Comparison of ENCODE assay signal across 17 cellular contexts in the genomic region with DNA sequence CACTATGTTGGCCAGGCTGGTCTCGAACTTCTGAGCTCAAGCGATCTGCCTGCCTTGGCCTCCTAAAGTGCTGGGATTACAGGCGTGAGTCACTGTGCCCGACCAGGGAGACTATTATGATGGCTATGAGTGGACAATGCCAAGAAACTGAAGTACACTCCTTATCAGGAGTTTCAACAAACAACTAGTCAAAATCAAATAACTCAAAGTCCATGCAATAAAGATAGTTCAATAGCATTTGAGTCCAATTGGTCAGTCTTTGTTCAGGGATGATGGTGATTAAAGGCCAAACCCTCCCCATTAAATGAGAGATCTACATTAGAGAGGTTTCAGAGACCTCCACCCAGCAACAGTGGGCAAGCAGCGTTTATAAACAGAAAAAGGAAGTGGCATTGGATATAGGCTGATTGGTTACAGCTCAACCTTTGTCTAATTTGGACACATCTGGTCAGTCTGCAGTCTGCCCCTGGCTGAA. TPM values are rescaled to one million over a fixed set of nuclear protein-coding genes. Genes with fewer than 3 reads are reported as not detected.
DNase-seq lines count a peak whose midpoint lies in the region; ATAC-seq, FAIRE-seq and TF ChIP-seq lines count a peak whose summit lies in the region.
"Had no signal": no experiment of that assay in that cellular context is flagged by ENCODE, and none has a peak within 500 bp of the region (broad histone marks: within the 10 kb centered on the region; RNA-seq: fewer than 3 reads in every experiment).

No MANE protein-coding gene starts in this region.

- no peak overlapping the region for H3K18ac ChIP-seq in mesenchymal stem cell (ENCODE audit: low read depth in 1 of 2, low read length in 2 of 2)

- 86% methylated on average over 3 of the region's 5 CpGs for WGBS in mesenchymal stem cell
- WGBS in suprapubic skin: 89% methylated on average over 5 of the region's 5 CpGs

- DNase-seq in MG63 (peak; percentile 23), mesenchymal stem cell (peak; percentile 6), upper lobe of right lung (peak; percentile 4), frontal cortex (ENCODE audit: low spot score in 2 of 2) (no peak), suprapubic skin (ENCODE audit: low spot score in 2 of 2) (no peak)
- DNase-seq in activated T-cell treated with anti-CD3 and anti-CD28 coated beads, Interleukin-2, amount 50 U/mL, for 24 hours: no peak
- DNase-seq: AML-193, DMS53, HCEC 1CT, KBM-7, NCI-H1105, NCI-H187 treated with DMSO at 0.1 percent for 48 hours had no signal

- H3K36me3 Mint-ChIP-seq in activated T-cell treated with anti-CD3 and anti-CD28 coated beads, Interleukin-2, amount 50 U/mL, for 24 hours (ENCODE audit: low read depth): no peaks in the 10 kb centered on the region

- no peak for TF ChIP-seq EP300 in suprapubic skin (IDR thresholded peaks at IDR 0.05)

- no peak overlapping the region for H4K8ac ChIP-seq in mesenchymal stem cell (ENCODE audit: low read length)

- no peak overlapping the region for H4K91ac ChIP-seq in mesenchymal stem cell (ENCODE audit: low read length)

- FAIRE-seq in colon (lab: Jason Lieb, UNC) (peak; percentile 91), frontal cortex (lab: Jason Lieb, UNC) (no peak)
- FAIRE-seq: GM18507 had no signal

- H2AFZ ChIP-seq in mesenchymal stem cell (ENCODE audit: low read depth, low read length): no peak overlapping the region

- no peak overlapping the region for H3K4ac ChIP-seq in mesenchymal stem cell (ENCODE audit: low read depth in 1 of 2, low read length in 2 of 2)

- H3K79me1 ChIP-seq in mesenchymal stem cell (replicated peaks; ENCODE audit: low read length, poor library complexity, severe bottlenecking): no peaks in the 10 kb centered on the region

- H3K27me3 Mint-ChIP-seq in activated T-cell treated with anti-CD3 and anti-CD28 coated beads, Interleukin-2, amount 50 U/mL, for 24 hours: no peaks in the 10 kb centered on the region

- H3K36me3 ChIP-seq in MG63 (no peaks in the 10 kb centered on the region), mesenchymal stem cell (ENCODE audit: control insufficient read depth in 1 of 2, insufficient read depth in 2 of 2, low read depth in 1 of 2, low read length in 2 of 2) (no peaks in the 10 kb centered on the region), upper lobe of right lung (no peaks in the 10 kb centered on the region), suprapubic skin (no peaks in the 10 kb centered on the region)

- no peak overlapping the region for H3K4me3 Mint-ChIP-seq in activated T-cell treated with anti-CD3 and anti-CD28 coated beads, Interleukin-2, amount 50 U/mL, for 24 hours

- H2BK5ac ChIP-seq in mesenchymal stem cell (ENCODE audit: low read depth, low read length, poor library complexity, severe bottlenecking): no peak overlapping the region

- H3K9me3 ChIP-seq in MG63 (no peaks in the 10 kb centered on the region), mesenchymal stem cell (ENCODE audit: control insufficient read depth, low read length) (no peaks in the 10 kb centered on the region), upper lobe of right lung (no peaks in the 10 kb centered on the region), suprapubic skin (no peaks in the 10 kb centered on the region)

- intact Hi-C loops in upper lobe of right lung (cut with DNase I): no loop called here

- no peaks in the 10 kb centered on the region for H3K27me3 ChIP-seq in MG63
- peaks cover 14 to 15% of the 10 kb centered on the region in 2 experiments for H3K27me3 ChIP-seq in mesenchymal stem cell (ENCODE audit: control insufficient read depth in 1 of 2, insufficient read depth in 1 of 2, low read length in 2 of 2)
- no peaks in the 10 kb centered on the region for H3K27me3 ChIP-seq in upper lobe of right lung
- H3K27me3 ChIP-seq in suprapubic skin: no peaks in the 10 kb centered on the region

- H3K9me3 Mint-ChIP-seq in activated T-cell treated with anti-CD3 and anti-CD28 coated beads, Interleukin-2, amount 50 U/mL, for 24 hours: no peaks in the 10 kb centered on the region

- H3K4me1 Mint-ChIP-seq in activated T-cell treated with anti-CD3 and anti-CD28 coated beads, Interleukin-2, amount 50 U/mL, for 24 hours (ENCODE audit: low read depth): no peaks in the 10 kb centered on the region

- H3K4me3 ChIP-seq in MG63 (no peak overlapping the region), mesenchymal stem cell (ENCODE audit: insufficient read depth in 1 of 2, low read depth in 1 of 2, low read length in 2 of 2) (no peak overlapping the region), upper lobe of right lung (no peak overlapping the region), suprapubic skin (no peak overlapping the region)

- TF ChIP-seq CTCF in upper lobe of right lung (IDR thresholded peaks at IDR 0.05) (no peak), suprapubic skin (IDR thresholded peaks at IDR 0.05) (no peak)

- H2BK120ac ChIP-seq in mesenchymal stem cell (ENCODE audit: low read depth, low read length): no peak overlapping the region

- H2BK12ac ChIP-seq in mesenchymal stem cell (ENCODE audit: low read length in 2 of 2): no peak overlapping the region

- H3K14ac ChIP-seq in mesenchymal stem cell (ENCODE audit: low read length in 2 of 2): no peak overlapping the region

- no peak overlapping the region for H3K27ac Mint-ChIP-seq in activated T-cell treated with anti-CD3 and anti-CD28 coated beads, Interleukin-2, amount 50 U/mL, for 24 hours

- H3K4me1 ChIP-seq in mesenchymal stem cell (ENCODE audit: control insufficient read depth, insufficient read depth, low read depth, low read length) (peaks cover 2% of the 10 kb centered on the region), upper lobe of right lung (no peaks in the 10 kb centered on the region), suprapubic skin (no peaks in the 10 kb centered on the region)

- H3K9ac ChIP-seq in mesenchymal stem cell (ENCODE audit: low read length): no peak overlapping the region

- H2BK15ac ChIP-seq in mesenchymal stem cell (ENCODE audit: low read depth, poor library complexity, severe bottlenecking): no peak overlapping the region

- H3K23ac ChIP-seq in mesenchymal stem cell (ENCODE audit: low read length in 2 of 2): no peak overlapping the region

- H3K27ac ChIP-seq in mesenchymal stem cell (ENCODE audit: low read length, poor library complexity, severe bottlenecking) (no peak overlapping the region), upper lobe of right lung (no peak overlapping the region), suprapubic skin (no peak overlapping the region)
- H3K27ac ChIP-seq: RWPE1 had no signal

- ATAC-seq in upper lobe of right lung: no peak

- H2AK5ac ChIP-seq in mesenchymal stem cell (ENCODE audit: low read length, severe bottlenecking): no peak overlapping the region

- no peak overlapping the region for H3K4me2 ChIP-seq in mesenchymal stem cell (ENCODE audit: low read length, poor library complexity, severe bottlenecking)

- TF ChIP-seq POLR2A in suprapubic skin (IDR thresholded peaks at IDR 0.05): no peak

RNA-seq across cellular contexts. Expression of a gene that starts 8.0 kb away (rescaled TPM):
- not detected in 2 replicates for total RNA-seq in MG63 (2014; rRNA removed; shearing (Covaris generic); ENCODE audit: low replicate concordance)
- 0.06 TPM for polyA plus RNA-seq in mesenchymal stem cell (2013, experiment 1 of 2)
- 0.03 TPM for polyA plus RNA-seq in mesenchymal stem cell (2013, experiment 2 of 2)
- not detected for total RNA-seq in upper lobe of right lung
- 0.41 TPM for total RNA-seq in frontal cortex
- total RNA-seq in suprapubic skin: under 1 TPM in 2 of 4 donors, not detected in 2; 0.31 to 0.56 TPM
- total RNA-seq: HT1080, M059J had no signal

RNA-seq across cellular contexts. Expression of a gene that starts 28.2 kb away (rescaled TPM):
- 6.0 and 8.8 TPM in 2 replicates for total RNA-seq in MG63 (2014; rRNA removed; shearing (Covaris generic); ENCODE audit: low replicate concordance)
- polyA plus RNA-seq in mesenchymal stem cell (2013, experiment 1 of 2): 14.5 TPM
- polyA plus RNA-seq in mesenchymal stem cell (2013, experiment 2 of 2): 17.1 TPM
- total RNA-seq in upper lobe of right lung (4.5 TPM), frontal cortex (14.3 TPM), suprapubic skin (10 to 100 TPM in 2 of 4 donors, 1 to 10 TPM in 2; 6.0 to 11.9 (median 9.3) TPM)

RNA-seq across cellular contexts. Expression of a gene that starts 32.6 kb away (rescaled TPM):
- total RNA-seq in MG63 (2014; rRNA removed; shearing (Covaris generic); ENCODE audit: low replicate concordance): not detected in 2 replicates
- polyA plus RNA-seq in mesenchymal stem cell (2013, experiment 1 of 2): 0.26 TPM
- 0.32 TPM for polyA plus RNA-seq in mesenchymal stem cell (2013, experiment 2 of 2)
- 0.09 TPM for total RNA-seq in upper lobe of right lung
- 0.41 TPM for total RNA-seq in frontal cortex
- under 1 TPM in 3 of 4 donors, not detected in 1; 0.17 to 0.73 (median 0.30) TPM for total RNA-seq in suprapubic skin
- total RNA-seq: HT1080 had no signal

RNA-seq across cellular contexts. Expression of a gene that starts 38.3 kb away (rescaled TPM):
- 17.3 and 70.4 TPM in 2 replicates for total RNA-seq in MG63 (2014; rRNA removed; shearing (Covaris generic); ENCODE audit: low replicate concordance)
- polyA plus RNA-seq in mesenchymal stem cell (2013, experiment 1 of 2): 86.7 TPM
- polyA plus RNA-seq in mesenchymal stem cell (2013, experiment 2 of 2): 91.2 TPM
- total RNA-seq in upper lobe of right lung (109 TPM), frontal cortex (96.6 TPM), suprapubic skin (100 to 1,000 TPM in 2 of 4 donors, 10 to 100 TPM in 2; 76.2 to 135 (median 99.6) TPM)

Comparison
In these comparisons a context has a peak if more than half of its experiments do, and no peak if none do; other contexts are left out.
1. DNase-seq: peak in MG63 (single experiment), mesenchymal stem cell (single experiment) and upper lobe of right lung (single experiment); none in frontal cortex (0 of 2), suprapubic skin (0 of 2) and activated T-cell treated with anti-CD3 and anti-CD28 coated beads, Interleukin-2, amount 50 U/mL, for 24 hours (single experiment).